ENCODE assay signal across 27 cellular contexts in the genomic region with DNA sequence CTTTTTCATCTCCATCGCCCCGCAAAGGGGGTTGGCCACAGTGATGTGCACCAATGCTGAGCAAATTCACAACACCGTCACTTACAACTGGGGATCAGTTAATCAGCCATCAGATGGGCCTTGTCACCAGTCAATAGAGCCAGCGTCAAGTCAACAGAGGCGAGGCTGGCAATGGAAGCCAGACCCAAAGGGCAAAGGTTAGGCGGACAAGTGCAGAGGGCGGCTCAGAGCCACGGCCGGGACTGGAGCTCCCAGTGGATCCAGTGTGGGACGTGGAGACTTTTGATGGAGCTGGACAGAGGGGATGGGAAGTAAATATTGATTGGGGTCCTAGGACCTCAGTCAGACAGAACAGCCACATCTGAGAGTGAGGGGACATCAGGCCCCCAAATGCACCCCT.
"Had no signal": no experiment of that assay in that cellular context is flagged by ENCODE, and none has a peak within 500 bp of the region (broad histone marks: within the 10 kb centered on the region; RNA-seq: fewer than 3 reads in every experiment).

No MANE protein-coding gene starts in this region.

- H3K9me3 Mint-ChIP-seq: activated CD4-positive, alpha-beta memory T cell treated with anti-CD3 and anti-CD28 coated beads for 36 hours; activated CD4-positive, alpha-beta T cell treated with anti-CD3 and anti-CD28 coated beads, Interleukin-2, amount 10 ng/mL, durations not matched to agents 24 days and 14 days; activated naive CD4-positive, alpha-beta T cell treated with anti-CD3 and anti-CD28 coated beads, Interleukin-2, amount 10 ng/mL, durations not matched to agents 7 days and 5 days; activated T-helper 1 cell treated with anti-CD3 and anti-CD28 coated beads, Interleukin-12 subunit alpha, Interleukin-12 subunit beta, Interleukin-2, Interleukin-4 antibody, amounts not matched to agents 30 ng/mL and 10 ng/mL and 1 ng/mL, durations not matched to agents 14 hours and 24 hours and 36 hours; activated T-helper 2 cell treated with anti-CD3 and anti-CD28 coated beads, Interferon-gamma antibody, Interleukin-2, Interleukin-4, amounts not matched to agents 10 μg/mL and 5 μg/mL and 100 μg/mL, durations not matched to agents 14 hours and 24 hours and 36 hours; central memory CD8-positive, alpha-beta T cell; dendritic cell treated with granulocyte-macrophage colony-stimulating factor and Interleukin-4, amounts not matched to agents 40 ng/mL and 50 ng/mL, for 4 days; endodermal cell had no signal

- H3K27ac ChIP-seq: brain microvascular endothelial cell, coronary artery had no signal

- H3K36me3 ChIP-seq: brain microvascular endothelial cell had no signal

- ATAC-seq: activated CD4-positive, alpha-beta T cell treated with anti-CD3 and anti-CD28 coated beads for 36 hours; activated CD8-positive, alpha-beta memory T cell treated with anti-CD3 and anti-CD28 coated beads, Interleukin-2, amount 10 ng/mL, durations not matched to agents 7 days and 5 days; activated CD8-positive, alpha-beta T cell treated with anti-CD3 and anti-CD28 coated beads, Interleukin-2, amount 10 ng/mL, durations not matched to agents 7 days and 5 days; esophagus mucosa had no signal

- H3K27me3 Mint-ChIP-seq: activated CD4-positive, alpha-beta memory T cell treated with anti-CD3 and anti-CD28 coated beads for 36 hours; activated CD4-positive, alpha-beta T cell treated with anti-CD3 and anti-CD28 coated beads for 36 hours; activated CD4-positive, alpha-beta T cell treated with anti-CD3 and anti-CD28 coated beads, Interleukin-2, amount 10 ng/mL, durations not matched to agents 24 days and 14 days; activated naive CD8-positive, alpha-beta T cell; central memory CD8-positive, alpha-beta T cell had no signal

- H3K4me1 Mint-ChIP-seq: activated CD4-positive, alpha-beta T cell treated with anti-CD3 and anti-CD28 coated beads, Interleukin-2, amount 10 ng/mL, durations not matched to agents 24 days and 14 days; activated naive CD4-positive, alpha-beta T cell treated with anti-CD3 and anti-CD28 coated beads, Interleukin-2, amount 10 ng/mL, durations not matched to agents 7 days and 5 days had no signal

- DNase-seq: activated CD4-positive, alpha-beta memory T cell treated with anti-CD3 and anti-CD28 coated beads for 36 hours; activated CD4-positive, alpha-beta T cell treated with anti-CD3 and anti-CD28 coated beads for 36 hours; activated CD4-positive, alpha-beta T cell treated with anti-CD3 and anti-CD28 coated beads, Interleukin-2, amount 10 ng/mL, durations not matched to agents 24 days and 14 days; activated CD4-positive, CD25-positive, alpha-beta regulatory T cell; activated CD4-positive, CD25-positive, alpha-beta regulatory T cell treated with anti-CD3 and anti-CD28 coated beads, Interleukin-2, amount 50 U/mL, for 72 hours; activated CD8-positive, alpha-beta memory T cell treated with anti-CD3 and anti-CD28 coated beads, Interleukin-2, amount 10 ng/mL, durations not matched to agents 7 days and 5 days; activated CD8-positive, alpha-beta memory T cell treated with anti-CD3 and anti-CD28 coated beads, Interleukin-2, amount 50 U/mL, for 4 hours; activated CD8-positive, alpha-beta T cell treated with anti-CD3 and anti-CD28 coated beads, Interleukin-2, amount 10 ng/mL, durations not matched to agents 7 days and 5 days; activated effector memory CD4-positive, alpha-beta T cell treated with anti-CD3 and anti-CD28 coated beads, Interleukin-2, amount 50 U/mL, for 16 hours; activated naive CD4-positive, alpha-beta T cell treated with anti-CD3 and anti-CD28 coated beads, Interleukin-2, amount 10 ng/mL, durations not matched to agents 7 days and 5 days; activated T-cell treated with anti-CD3 and anti-CD28 coated beads, Interleukin-2, amount 50 U/mL, for 1 hour; activated T-cell treated with anti-CD3 and anti-CD28 coated beads, Interleukin-2, amount 50 U/mL, for 48 hours; amniotic stem cell; anterior cingulate cortex; brain microvascular endothelial cell; dorsolateral prefrontal cortex; effector memory CD4-positive, alpha-beta T cell; endodermal cell; foreskin fibroblast; T-helper 2 cell had no signal

- H3K4me3 Mint-ChIP-seq: activated CD4-positive, alpha-beta memory T cell treated with anti-CD3 and anti-CD28 coated beads for 36 hours; activated CD4-positive, alpha-beta T cell treated with anti-CD3 and anti-CD28 coated beads for 36 hours; activated CD4-positive, alpha-beta T cell treated with anti-CD3 and anti-CD28 coated beads, Interleukin-2, amount 10 ng/mL, durations not matched to agents 24 days and 14 days; activated CD8-positive, alpha-beta memory T cell treated with anti-CD3 and anti-CD28 coated beads, Interleukin-2, amount 10 ng/mL, durations not matched to agents 7 days and 5 days; activated CD8-positive, alpha-beta T cell treated with anti-CD3 and anti-CD28 coated beads, Interleukin-2, amount 10 ng/mL, durations not matched to agents 7 days and 5 days; activated naive CD4-positive, alpha-beta T cell treated with anti-CD3 and anti-CD28 coated beads, Interleukin-2, amount 10 ng/mL, durations not matched to agents 7 days and 5 days; activated naive CD8-positive, alpha-beta T cell; activated T-helper 1 cell treated with anti-CD3 and anti-CD28 coated beads, Interleukin-12 subunit alpha, Interleukin-12 subunit beta, Interleukin-2, Interleukin-4 antibody, amounts not matched to agents 30 ng/mL and 10 ng/mL and 1 ng/mL, durations not matched to agents 14 hours and 24 hours and 36 hours; central memory CD8-positive, alpha-beta T cell; dendritic cell treated with granulocyte-macrophage colony-stimulating factor and Interleukin-4, amounts not matched to agents 40 ng/mL and 50 ng/mL, for 4 days; endodermal cell had no signal

- H3K27ac Mint-ChIP-seq: activated CD4-positive, alpha-beta memory T cell treated with anti-CD3 and anti-CD28 coated beads for 36 hours; activated CD4-positive, alpha-beta T cell treated with anti-CD3 and anti-CD28 coated beads for 36 hours; activated CD4-positive, alpha-beta T cell treated with anti-CD3 and anti-CD28 coated beads, Interleukin-2, amount 10 ng/mL, durations not matched to agents 24 days and 14 days; activated CD8-positive, alpha-beta memory T cell treated with anti-CD3 and anti-CD28 coated beads, Interleukin-2, amount 10 ng/mL, durations not matched to agents 7 days and 5 days; activated CD8-positive, alpha-beta T cell treated with anti-CD3 and anti-CD28 coated beads, Interleukin-2, amount 10 ng/mL, durations not matched to agents 7 days and 5 days; activated naive CD4-positive, alpha-beta T cell treated with anti-CD3 and anti-CD28 coated beads, Interleukin-2, amount 10 ng/mL, durations not matched to agents 7 days and 5 days; activated naive CD8-positive, alpha-beta T cell; activated T-helper 1 cell treated with anti-CD3 and anti-CD28 coated beads, Interleukin-12 subunit alpha, Interleukin-12 subunit beta, Interleukin-2, Interleukin-4 antibody, amounts not matched to agents 30 ng/mL and 10 ng/mL and 1 ng/mL, durations not matched to agents 14 hours and 24 hours and 36 hours; activated T-helper 2 cell treated with anti-CD3 and anti-CD28 coated beads, Interferon-gamma antibody, Interleukin-2, Interleukin-4, amounts not matched to agents 10 μg/mL and 5 μg/mL and 100 μg/mL, durations not matched to agents 14 hours and 24 hours and 36 hours; dendritic cell treated with granulocyte-macrophage colony-stimulating factor and Interleukin-4, amounts not matched to agents 40 ng/mL and 50 ng/mL, for 4 days; endodermal cell had no signal

- H3K36me3 Mint-ChIP-seq: activated CD4-positive, alpha-beta memory T cell treated with anti-CD3 and anti-CD28 coated beads for 36 hours; activated CD8-positive, alpha-beta memory T cell treated with anti-CD3 and anti-CD28 coated beads, Interleukin-2, amount 10 ng/mL, durations not matched to agents 7 days and 5 days; activated naive CD4-positive, alpha-beta T cell treated with anti-CD3 and anti-CD28 coated beads, Interleukin-2, amount 10 ng/mL, durations not matched to agents 7 days and 5 days; activated naive CD8-positive, alpha-beta T cell had no signal

- H3K4me3 ChIP-seq: coronary artery had no signal

- H3K27me3 ChIP-seq: brain microvascular endothelial cell, dorsolateral prefrontal cortex had no signal
